ENCODE assay signal across 24 cellular contexts in the genomic region with DNA sequence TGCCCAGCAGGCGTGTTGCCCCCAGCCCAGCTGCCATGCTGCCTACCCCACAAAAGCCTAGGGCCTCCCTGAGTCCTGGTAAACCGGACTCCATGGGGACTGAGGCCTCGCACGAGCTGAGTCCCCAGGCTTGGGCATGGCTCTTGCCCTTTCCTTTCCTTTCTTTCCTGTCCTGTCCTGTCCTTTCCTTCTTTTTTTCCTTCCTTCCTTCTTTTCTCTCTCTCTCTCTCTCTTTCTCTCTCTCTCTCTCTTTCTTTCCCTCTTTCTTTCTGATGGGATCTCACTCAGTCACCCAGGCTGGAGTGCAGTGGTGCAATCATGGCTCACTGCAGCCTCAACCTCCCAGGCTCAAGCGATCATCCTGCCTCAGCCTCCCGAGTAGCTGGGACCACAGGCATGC.
DNase-seq lines count a peak whose midpoint lies in the region; ATAC-seq, FAIRE-seq and TF ChIP-seq lines count a peak whose summit lies in the region.
"Had no signal": no experiment of that assay in that cellular context is flagged by ENCODE, and none has a peak within 500 bp of the region (broad histone marks: within the 10 kb centered on the region; RNA-seq: fewer than 3 reads in every experiment).

No MANE protein-coding gene starts in this region.

- POLR2A ChIA-PET in IMR-90 (lab: Charles Lee; ENCODE audit: unreplicated experiment): no interaction called here
- POLR2A ChIA-PET in K562 (lab: Yijun Ruan, JAX): interaction anchor here (1.1 kb wide), 1 partner anchor 16 kb away, joined by 5 read pairs; no protein-coding TSS in a partner anchor

- H3K9ac ChIP-seq in IMR-90 (ENCODE audit: low read depth, low read length) (no peak overlapping the region), K562 (ENCODE audit: insufficient read depth in 1 of 2, low read depth in 2 of 2, low read length in 2 of 2) (no peak overlapping the region)

- H3K9me3 ChIP-seq in IMR-90 (ENCODE audit: control insufficient read depth, insufficient read depth, low read length): peaks cover 10% of the 10 kb centered on the region
- H3K9me3 ChIP-seq in K562 (replicated peaks; ENCODE audit: control insufficient read depth, insufficient read depth, low read depth, low read length): peaks cover 3% of the 10 kb centered on the region
- peaks cover 0 to 8% (median 0%) of the 10 kb centered on the region in 3 donors for H3K9me3 ChIP-seq in gastroesophageal sphincter
- peaks cover 0 to 4% (median 0%) of the 10 kb centered on the region in 3 donors for H3K9me3 ChIP-seq in tibial artery
- H3K9me3 ChIP-seq: Peyer's patch had no signal

- no peak overlapping the region for H2BK15ac ChIP-seq in IMR-90 (ENCODE audit: low read depth, low read length)

- no peaks in the 10 kb centered on the region for H3K79me2 ChIP-seq in K562 (ENCODE audit: control insufficient read depth, insufficient read depth, low read length)

- no peaks in the 10 kb centered on the region for H3K79me1 ChIP-seq in IMR-90 (ENCODE audit: low read depth in 1 of 2, low read length in 2 of 2)

- no peak for ATAC-seq in IMR-90 (ENCODE audit: low read depth)
- no peak for ATAC-seq in K562
- no peak for ATAC-seq in gastroesophageal sphincter
- no peak for ATAC-seq in stimulated activated naive B cell treated with anti-CD40 and anti-IgM and Interleukin-4, amounts not matched to agents 10 μg/mL and 1 μg/mL and 100 μg/mL, for 72 hours (replicated peaks)
- no peak for ATAC-seq in Right ventricle myocardium superior (ENCODE audit: poor library complexity)
- ATAC-seq: Right ventricle myocardium inferior had no signal

- H2BK120ac ChIP-seq in IMR-90 (ENCODE audit: low read depth, low read length): peak overlapping the region; percentile 40

- H3K9me3 Mint-ChIP-seq in stimulated activated naive B cell treated with anti-CD40 and anti-IgM and Interleukin-4, amounts not matched to agents 10 μg/mL and 1 μg/mL and 100 μg/mL, for 72 hours: peaks cover 3 to 5% of the 10 kb centered on the region in 2 donors
- peaks cover 4% of the 10 kb centered on the region for H3K9me3 Mint-ChIP-seq in activated T-helper 1 cell treated with anti-CD3 and anti-CD28 coated beads, Interleukin-12 subunit alpha, Interleukin-12 subunit beta, Interleukin-2, Interleukin-4 antibody, amounts not matched to agents 30 ng/mL and 10 ng/mL and 1 ng/mL, durations not matched to agents 14 hours and 24 hours and 36 hours

- no peak overlapping the region for H2BK20ac ChIP-seq in IMR-90 (ENCODE audit: low read depth, low read length)

- no peak overlapping the region; the same call in 1 of the 2 replicates for H2AK5ac ChIP-seq in IMR-90 (ENCODE audit: low read depth, low read length)

- no peak for FAIRE-seq in K562 (lab: Jason Lieb, UNC)
- FAIRE-seq: GM18507 had no signal

- H3K56ac ChIP-seq in IMR-90 (ENCODE audit: extremely low read depth, insufficient read depth, low read length): no peak overlapping the region

- no peak for TF ChIP-seq POLR2A in IMR-90 (IDR thresholded peaks at IDR 0.05; ENCODE audit: low read depth, low read length)
- TF ChIP-seq POLR2A in K562 (conservative IDR thresholded peaks at IDR 0.05): no peak
- TF ChIP-seq POLR2A in gastroesophageal sphincter (IDR thresholded peaks at IDR 0.05): no peak

- H4K91ac ChIP-seq in IMR-90 (ENCODE audit: insufficient read depth, low read depth, low read length): no peak overlapping the region

- no peak for TF ChIP-seq CTCF in IMR-90 (conservative IDR thresholded peaks at IDR 0.05; ENCODE audit: low read depth, low read length)
- no peak for TF ChIP-seq CTCF in K562 (IDR thresholded peaks at IDR 0.05 in 2 of 3, conservative IDR thresholded peaks at IDR 0.05 in 1 of 3; ENCODE audit: insufficient read depth in 2 of 3, low read depth in 1 of 3, low read length in 3 of 3)
- TF ChIP-seq CTCF in gastroesophageal sphincter (IDR thresholded peaks at IDR 0.05): no peak
- TF ChIP-seq CTCF in tibial artery (IDR thresholded peaks at IDR 0.05): no peak

- no peak overlapping the region for H4K8ac ChIP-seq in IMR-90 (ENCODE audit: low read depth in 2 of 2, low read length in 2 of 2)

- H3K4me3 ChIP-seq in IMR-90 (ENCODE audit: insufficient read depth, low read depth, low read length) (no peak overlapping the region), K562 (no peak overlapping the region), gastroesophageal sphincter (no peak overlapping the region), tibial artery (no peak overlapping the region)
- H3K4me3 ChIP-seq: Peyer's patch had no signal

- H3K18ac ChIP-seq in IMR-90 (ENCODE audit: low read depth, low read length): no peak overlapping the region

- TF ChIP-seq RAD21 in IMR-90 (IDR thresholded peaks at IDR 0.05; ENCODE audit: low read length) (no peak), K562 (CRISPR knock-in tag; conservative IDR thresholded peaks at IDR 0.05 in 1 of 2, IDR thresholded peaks at IDR 0.05 in 1 of 2) (no peak)

- peaks cover 12 to 19% of the 10 kb centered on the region in 2 donors for H3K4me1 Mint-ChIP-seq in stimulated activated naive B cell treated with anti-CD40 and anti-IgM and Interleukin-4, amounts not matched to agents 10 μg/mL and 1 μg/mL and 100 μg/mL, for 72 hours
- H3K4me1 Mint-ChIP-seq in activated T-helper 1 cell treated with anti-CD3 and anti-CD28 coated beads, Interleukin-12 subunit alpha, Interleukin-12 subunit beta, Interleukin-2, Interleukin-4 antibody, amounts not matched to agents 30 ng/mL and 10 ng/mL and 1 ng/mL, durations not matched to agents 14 hours and 24 hours and 36 hours (ENCODE audit: low read depth): peaks cover 10% of the 10 kb centered on the region

- H3K4me2 ChIP-seq in IMR-90 (ENCODE audit: low read depth, low read length): no peak overlapping the region
- H3K4me2 ChIP-seq in K562 (ENCODE audit: insufficient read depth, low read length): no peak overlapping the region

- no peak overlapping the region for H3K27ac Mint-ChIP-seq in stimulated activated naive B cell treated with anti-CD40 and anti-IgM and Interleukin-4, amounts not matched to agents 10 μg/mL and 1 μg/mL and 100 μg/mL, for 72 hours
- no peak overlapping the region for H3K27ac Mint-ChIP-seq in activated T-helper 1 cell treated with anti-CD3 and anti-CD28 coated beads, Interleukin-12 subunit alpha, Interleukin-12 subunit beta, Interleukin-2, Interleukin-4 antibody, amounts not matched to agents 30 ng/mL and 10 ng/mL and 1 ng/mL, durations not matched to agents 14 hours and 24 hours and 36 hours
- H3K27ac Mint-ChIP-seq: CD8-positive, alpha-beta memory T cell had no signal

- CTCF ChIA-PET in IMR-90 (lab: Yijun Ruan, JAX): interaction anchor here (1.2 kb wide), 1 partner anchor 12 kb away, joined by 3 read pairs; no protein-coding TSS in a partner anchor
- CTCF ChIA-PET in K562 (lab: Yijun Ruan, JAX; ENCODE audit: low intra/inter-chr PET ratio): no interaction called here

- H3K27ac ChIP-seq in IMR-90 (ENCODE audit: insufficient read depth, low read length) (no peak overlapping the region), K562 (ENCODE audit: extremely low read depth, low read depth, low read length) (no peak overlapping the region), gastroesophageal sphincter (peak overlapping the region in 3 of 4 donors; percentile 58 to 66 (median 64)), tibial artery (peak overlapping the region; percentile 69 to 81)

- H4K5ac ChIP-seq in IMR-90 (ENCODE audit: low read depth, low read length): no peak overlapping the region

- 90% methylated on average over 3 of the region's 6 CpGs; no CpG with 5 or more reads in 1 of the 2 experiments for WGBS in IMR-90 (ENCODE audit: extremely low coverage in 2 of 2, insufficient read length in 1 of 2), 2 experiments
- 0% methylated on average over 6 of the region's 6 CpGs for WGBS in K562 (ENCODE audit: insufficient coverage, low coverage, missing lambda C conversion rate)
- WGBS in gastroesophageal sphincter (ENCODE audit: low coverage in 1 of 2), 2 donors: 96% methylated on average over 5 of the region's 6 CpGs; no CpG with 5 or more reads in 1 of the 2 donors

- in situ Hi-C loops in IMR-90 (cut with MboI; ENCODE audit: low sequenced_read_pairs): no loop called here
- in situ Hi-C loops in K562 (cut with MboI): no loop called here

- H2AFZ ChIP-seq in IMR-90 (replicated peaks; ENCODE audit: low read length, poor library complexity) (peak overlapping the region; percentile 23), K562 (ENCODE audit: low read depth, low read length) (no peak overlapping the region)

- H2AK9ac ChIP-seq in IMR-90 (replicated peaks; ENCODE audit: low read depth, low read length, poor library complexity): peak overlapping the region; percentile 87

- H3K27me3 Mint-ChIP-seq in stimulated activated naive B cell treated with anti-CD40 and anti-IgM and Interleukin-4, amounts not matched to agents 10 μg/mL and 1 μg/mL and 100 μg/mL, for 72 hours: peaks cover 0 to 7% of the 10 kb centered on the region in 2 donors
- peaks cover 19% of the 10 kb centered on the region for H3K27me3 Mint-ChIP-seq in activated T-helper 1 cell treated with anti-CD3 and anti-CD28 coated beads, Interleukin-12 subunit alpha, Interleukin-12 subunit beta, Interleukin-2, Interleukin-4 antibody, amounts not matched to agents 30 ng/mL and 10 ng/mL and 1 ng/mL, durations not matched to agents 14 hours and 24 hours and 36 hours (ENCODE audit: insufficient read depth)

- no peak for TF ChIP-seq EP300 in K562 (IDR thresholded peaks at IDR 0.05; ENCODE audit: low read length)
- no peak for TF ChIP-seq EP300 in gastroesophageal sphincter (IDR thresholded peaks at IDR 0.05)

- no peak overlapping the region for H2BK5ac ChIP-seq in IMR-90 (ENCODE audit: low read depth, low read length, poor library complexity, severe bottlenecking)

- peaks cover 3% of the 10 kb centered on the region for H3K9me1 ChIP-seq in IMR-90 (ENCODE audit: insufficient read depth, low read length)
- no peaks in the 10 kb centered on the region for H3K9me1 ChIP-seq in K562 (ENCODE audit: control insufficient read depth, insufficient read depth, low read length)

- no peak overlapping the region for H3K14ac ChIP-seq in IMR-90 (replicated peaks; ENCODE audit: low read depth, low read length)

- H3K4ac ChIP-seq in IMR-90 (ENCODE audit: low read depth, low read length): no peak overlapping the region

- peaks cover 6% of the 10 kb centered on the region for H4K20me1 ChIP-seq in IMR-90 (ENCODE audit: insufficient read depth, low read length)
- H4K20me1 ChIP-seq in K562 (replicated peaks; ENCODE audit: control insufficient read depth, insufficient read depth, low read length): 0 out of 2 replicates have a peak, but pooled peaks cover 8% of the 10 kb centered on the region

- H3K36me3 ChIP-seq in IMR-90 (ENCODE audit: control insufficient read depth, insufficient read depth, low read length): no peaks in the 10 kb centered on the region
- no peaks in the 10 kb centered on the region for H3K36me3 ChIP-seq in K562 (ENCODE audit: control insufficient read depth, insufficient read depth, low read length)
- no peaks in the 10 kb centered on the region for H3K36me3 ChIP-seq in gastroesophageal sphincter
- no peaks in the 10 kb centered on the region for H3K36me3 ChIP-seq in tibial artery
- H3K36me3 ChIP-seq: Peyer's patch had no signal

- BruUV-seq in IMR-90 (replicated peaks; lab: Mats Ljungman, UMichigan) (no TSS peak), K562 (replicated peaks; lab: Mats Ljungman, UMichigan) (no TSS peak)

- dilution Hi-C loops in IMR-90 (cut with HindIII; ENCODE audit: low sequenced_read_pairs, unreplicated experiment): no loop called here

- intact Hi-C loops in IMR-90 (cut with micrococcal nuclease): no loop called here
- intact Hi-C loops in K562 (cut with micrococcal nuclease): no loop called here
- intact Hi-C loops in tibial artery (cut with DNase I; ENCODE audit: low total_unique reads): no loop called here
- intact Hi-C loops in Right ventricle myocardium superior (cut with DNase I): no loop called here
- intact Hi-C loops in activated T-helper 1 cell treated with anti-CD3 and anti-CD28 coated beads, Interleukin-12 subunit alpha, Interleukin-12 subunit beta, Interleukin-2, Interleukin-4 antibody, amounts not matched to agents 30 ng/mL and 10 ng/mL and 1 ng/mL, durations not matched to agents 14 hours and 24 hours and 36 hours (cut with micrococcal nuclease): no loop called here

- H3K27me3 ChIP-seq in IMR-90 (ENCODE audit: control insufficient read depth, insufficient read depth, low read length) (peaks cover 10% of the 10 kb centered on the region; the same call in 1 of the 2 replicates), K562 (ENCODE audit: control insufficient read depth in 2 of 2, insufficient read depth in 2 of 2, low read length in 2 of 2) (peaks cover 67 to 92% of the 10 kb centered on the region in 2 experiments), gastroesophageal sphincter (no peaks in the 10 kb centered on the region), tibial artery (no peaks in the 10 kb centered on the region)
- H3K27me3 ChIP-seq: Peyer's patch had no signal

- H3K4me3 Mint-ChIP-seq in stimulated activated naive B cell treated with anti-CD40 and anti-IgM and Interleukin-4, amounts not matched to agents 10 μg/mL and 1 μg/mL and 100 μg/mL, for 72 hours: no peak overlapping the region
- H3K4me3 Mint-ChIP-seq in activated T-helper 1 cell treated with anti-CD3 and anti-CD28 coated beads, Interleukin-12 subunit alpha, Interleukin-12 subunit beta, Interleukin-2, Interleukin-4 antibody, amounts not matched to agents 30 ng/mL and 10 ng/mL and 1 ng/mL, durations not matched to agents 14 hours and 24 hours and 36 hours: no peak overlapping the region
- H3K4me3 Mint-ChIP-seq: CD8-positive, alpha-beta memory T cell had no signal

- peaks cover 0 to 4% of the 10 kb centered on the region in 2 donors for H3K36me3 Mint-ChIP-seq in stimulated activated naive B cell treated with anti-CD40 and anti-IgM and Interleukin-4, amounts not matched to agents 10 μg/mL and 1 μg/mL and 100 μg/mL, for 72 hours
- H3K36me3 Mint-ChIP-seq in activated T-helper 1 cell treated with anti-CD3 and anti-CD28 coated beads, Interleukin-12 subunit alpha, Interleukin-12 subunit beta, Interleukin-2, Interleukin-4 antibody, amounts not matched to agents 30 ng/mL and 10 ng/mL and 1 ng/mL, durations not matched to agents 14 hours and 24 hours and 36 hours (ENCODE audit: low read depth): peaks cover 2% of the 10 kb centered on the region
- H3K36me3 Mint-ChIP-seq: CD8-positive, alpha-beta memory T cell had no signal

- H3K4me1 ChIP-seq in IMR-90 (ENCODE audit: control insufficient read depth, insufficient read depth, low read length) (peaks cover 29% of the 10 kb centered on the region), K562 (replicated peaks in 1 of 2; ENCODE audit: control insufficient read depth in 2 of 2, insufficient read depth in 2 of 2, low read length in 2 of 2) (peaks cover 0 to 6% of the 10 kb centered on the region in 2 experiments; a peak in 1 of 5 replicates), gastroesophageal sphincter (peaks cover 0 to 36% (median 16%) of the 10 kb centered on the region in 3 donors), tibial artery (peaks cover 14 to 53% (median 41%) of the 10 kb centered on the region in 4 donors)

- DNase-seq in IMR-90: no peak
- no peak for DNase-seq in K562 (ENCODE audit: extremely low read depth in 1 of 4, low spot score in 3 of 4)
- DNase-seq in tibial artery: no peak
- no peak for DNase-seq in stimulated activated naive B cell treated with anti-CD40 and anti-IgM and Interleukin-4, amounts not matched to agents 10 μg/mL and 1 μg/mL and 100 μg/mL, for 72 hours
- DNase-seq in SW 1271 (lab: John Stamatoyannopoulos, UW): no peak
- no peak for DNase-seq in Right ventricle myocardium superior
- DNase-seq in activated T-helper 1 cell treated with anti-CD3 and anti-CD28 coated beads, Interleukin-12 subunit alpha, Interleukin-12 subunit beta, Interleukin-2, Interleukin-4 antibody, amounts not matched to agents 30 ng/mL and 10 ng/mL and 1 ng/mL, durations not matched to agents 14 hours and 24 hours and 36 hours (ENCODE audit: low spot score): no peak
- DNase-seq: ACHN; C1 segment of cervical spinal cord; Calu3; CD8-positive, alpha-beta memory T cell; DMS153; GDM1; KBM-7; NCI-H1092; NCI-H1436 treated with DMSO at 0.1 percent for 48 hours; NCI-H1930; NCI-H2227 treated with DMSO at 0.1 percent for 48 hours; NCI-H510A; NCI-H748 treated with DMSO at 0.1 percent for 48 hours; Peyer's patch had no signal

- H3K23ac ChIP-seq in IMR-90 (ENCODE audit: low read depth, low read length): no peak overlapping the region

Comparison
In these comparisons a context has a peak if more than half of its experiments do, and no peak if none do; other contexts are left out.
1. H3K27ac ChIP-seq: peak in gastroesophageal sphincter (3 of 4) and tibial artery (2 of 2); none in IMR-90 (single experiment) and K562 (single experiment).